In the genomic region with DNA sequence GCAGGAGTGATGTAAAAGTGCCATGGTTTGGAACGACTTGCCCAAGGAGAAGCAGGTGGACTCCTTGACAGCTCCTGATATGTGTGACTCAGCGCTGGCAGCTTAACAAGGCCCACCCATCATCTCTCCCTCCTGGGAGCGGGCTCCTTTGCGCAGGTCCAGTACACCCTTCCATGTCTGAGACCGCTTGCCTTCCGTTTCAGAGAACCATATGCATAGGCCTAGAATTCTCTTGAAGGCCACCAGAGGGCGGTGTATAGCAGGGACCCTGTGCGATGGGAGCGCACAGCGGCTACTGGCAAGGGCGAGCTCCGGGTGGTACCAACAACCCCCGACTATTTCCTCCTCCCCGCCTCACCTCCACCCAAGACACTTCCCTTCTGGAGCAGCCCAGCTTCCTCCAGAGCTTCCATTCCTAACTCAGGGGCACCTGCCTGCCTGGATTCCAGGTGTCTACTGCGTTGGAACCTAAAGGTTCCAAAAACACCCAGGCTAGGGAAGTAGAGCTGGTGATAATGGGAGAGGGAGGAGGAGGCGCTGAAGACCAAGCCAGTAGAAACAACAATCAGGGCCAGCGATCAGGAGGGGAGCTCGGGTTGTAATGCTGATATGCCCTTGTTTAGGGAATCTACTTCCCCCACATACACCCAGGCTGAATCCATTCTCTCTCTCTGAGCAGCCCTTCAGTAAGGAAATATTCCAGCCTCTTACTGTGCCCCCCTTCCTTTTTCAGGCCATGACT, we compare ENCODE assay signal across 8 cellular contexts. TPM values are rescaled to one million over a fixed set of nuclear protein-coding genes. Genes with fewer than 3 reads are reported as not detected.
DNase-seq lines count a peak whose midpoint lies in the region; ATAC-seq and TF ChIP-seq lines count a peak whose summit lies in the region.

No MANE protein-coding gene starts in this region.

- H3K4me1 ChIP-seq in left ventricle myocardium inferior = peaks cover 55% of the 10 kb centered on the region

- H3K27me3 ChIP-seq in left ventricle myocardium inferior (ENCODE audit: low read depth) = peaks cover 49% of the 10 kb centered on the region

- no peak overlapping the region for H3K27ac ChIP-seq in left ventricle myocardium inferior (replicated peaks)

- no peaks in the 10 kb centered on the region for H3K9me3 ChIP-seq in left ventricle myocardium inferior (replicated peaks)

- intact Hi-C loops in left ventricle myocardium inferior (cut with micrococcal nuclease) = loop anchor here (5.0 to 10.0 kb wide), 2 partner anchors 34 to 146 kb away; no protein-coding TSS in a partner anchor

- no peaks in the 10 kb centered on the region for H3K36me3 ChIP-seq in left ventricle myocardium inferior

- TF ChIP-seq CTCF in GM10266 (IDR thresholded peaks at IDR 0.05; ENCODE audit: control insufficient read depth, insufficient read depth, low read depth, missing control alignments) = peak; percentile 91
- peak; percentile 93 for TF ChIP-seq CTCF in left ventricle myocardium inferior (IDR thresholded peaks at IDR 0.05; ENCODE audit: borderline replicate concordance)

- peak overlapping the region; percentile 38 for H3K4me3 ChIP-seq in left ventricle myocardium inferior

- peak; percentile 89 for DNase-seq in GM10266 (ENCODE audit: extremely low spot score)
- DNase-seq in NCI-H146 (lab: John Stamatoyannopoulos, UW) = peak; percentile 91
- peak; percentile 70 to 90 for DNase-seq in SW 1271 (lab: John Stamatoyannopoulos, UW)
- DNase-seq in amniotic epithelial cell (ENCODE audit: low read depth) = peak; percentile 95
- DNase-seq in left ventricle myocardium inferior = peak; percentile 60
- peak; percentile 85 for DNase-seq in retina

- peak; percentile 84 for ATAC-seq in HG02798 (IDR thresholded peaks at IDR 0.05; ENCODE audit: poor library complexity, unreplicated experiment)
- ATAC-seq in GM19455 (IDR thresholded peaks at IDR 0.05; ENCODE audit: unreplicated experiment) = no peak

RNA-seq across cellular contexts. Expression of a gene that starts 6.2 kb away (rescaled TPM):
- total RNA-seq in left ventricle myocardium inferior = 0.41 TPM

RNA-seq across cellular contexts. Expression of a gene that starts 18.6 kb away (rescaled TPM):
- not detected for total RNA-seq in left ventricle myocardium inferior

RNA-seq across cellular contexts. Expression of a gene that starts 22.3 kb away (rescaled TPM):
- 27.5 TPM for total RNA-seq in left ventricle myocardium inferior

RNA-seq across cellular contexts. Expression of a gene that starts 27.8 kb away (rescaled TPM):
- 38.5 TPM for total RNA-seq in left ventricle myocardium inferior

RNA-seq across cellular contexts. Expression of a gene that starts 42.8 kb away (rescaled TPM):
- total RNA-seq in left ventricle myocardium inferior = 318 TPM
